Comparison of ENCODE assay signal across 14 cellular contexts in genomic region chr5:151084363-151084762, GRCh38. TPM values are rescaled to one million over a fixed set of nuclear protein-coding genes. Genes with fewer than 3 reads are reported as not detected.
DNase-seq lines count a peak whose midpoint lies in the region; ATAC-seq and TF ChIP-seq lines count a peak whose summit lies in the region.
"Had no signal": no experiment of that assay in that cellular context is flagged by ENCODE, and none has a peak within 500 bp of the region (broad histone marks: within the 10 kb centered on the region; RNA-seq: fewer than 3 reads in every experiment).

No MANE protein-coding gene starts in this region.

- in situ Hi-C loops in brain microvascular endothelial cell (cut with HindIII; ENCODE audit: low pct_ligation_motif_present, low sequenced_read_pairs): no loop called here

- H3K27me3 Mint-ChIP-seq in activated naive CD4-positive, alpha-beta T cell treated with anti-CD3 and anti-CD28 coated beads for 36 hours (ENCODE audit: low read depth): no peaks in the 10 kb centered on the region
- H3K27me3 Mint-ChIP-seq in activated naive CD8-positive, alpha-beta T cell treated with anti-CD3 and anti-CD28 coated beads for 36 hours: no peaks in the 10 kb centered on the region
- H3K27me3 Mint-ChIP-seq: activated naive CD4-positive, alpha-beta T cell treated with anti-CD3 and anti-CD28 coated beads, Interleukin-2, amount 50 U/mL, for 24 hours had no signal

- DNase-seq in activated naive CD4-positive, alpha-beta T cell treated with anti-CD3 and anti-CD28 coated beads for 36 hours: no peak
- no peak for DNase-seq in activated naive CD4-positive, alpha-beta T cell (lab: John Stamatoyannopoulos, UW)
- DNase-seq in activated naive CD8-positive, alpha-beta T cell treated with anti-CD3 and anti-CD28 coated beads for 36 hours: no peak
- DNase-seq in kidney tubule cell (ENCODE audit: low spot score) (peak; percentile 43), upper lobe of right lung (no peak), SW480 (ENCODE audit: low spot score) (no peak), brain microvascular endothelial cell (no peak)
- DNase-seq: foreskin melanocyte, NCI-H524 treated with DMSO at 0.1 percent for 48 hours, small intestine had no signal

- H3K27ac ChIP-seq in upper lobe of right lung: peak overlapping the region; percentile 65
- no peak overlapping the region for H3K27ac ChIP-seq in brain microvascular endothelial cell

- H3K27ac Mint-ChIP-seq in activated naive CD4-positive, alpha-beta T cell treated with anti-CD3 and anti-CD28 coated beads for 36 hours: no peak overlapping the region
- H3K27ac Mint-ChIP-seq in activated naive CD8-positive, alpha-beta T cell treated with anti-CD3 and anti-CD28 coated beads for 36 hours: peak overlapping the region; percentile 54
- H3K27ac Mint-ChIP-seq: WTC11 had no signal

- no peaks in the 10 kb centered on the region for H3K9me3 ChIP-seq in upper lobe of right lung

- peak overlapping the region; percentile 72 for H3K4me3 Mint-ChIP-seq in activated naive CD4-positive, alpha-beta T cell treated with anti-CD3 and anti-CD28 coated beads for 36 hours
- no peak overlapping the region for H3K4me3 Mint-ChIP-seq in activated naive CD8-positive, alpha-beta T cell treated with anti-CD3 and anti-CD28 coated beads for 36 hours
- H3K4me3 Mint-ChIP-seq: WTC11 had no signal

- H3K36me3 ChIP-seq in upper lobe of right lung: no peaks in the 10 kb centered on the region
- H3K36me3 ChIP-seq in brain microvascular endothelial cell (replicated peaks): no peaks in the 10 kb centered on the region

- peaks cover 10% of the 10 kb centered on the region for H3K36me3 Mint-ChIP-seq in activated naive CD4-positive, alpha-beta T cell treated with anti-CD3 and anti-CD28 coated beads for 36 hours (ENCODE audit: low read depth)
- peaks cover 17% of the 10 kb centered on the region for H3K36me3 Mint-ChIP-seq in activated naive CD8-positive, alpha-beta T cell treated with anti-CD3 and anti-CD28 coated beads for 36 hours
- H3K36me3 Mint-ChIP-seq: activated naive CD4-positive, alpha-beta T cell treated with anti-CD3 and anti-CD28 coated beads, Interleukin-2, amount 50 U/mL, for 24 hours; WTC11 had no signal

- intact Hi-C loops in activated naive CD4-positive, alpha-beta T cell treated with anti-CD3 and anti-CD28 coated beads for 36 hours (cut with micrococcal nuclease): loop anchor here (5.0 kb wide), 4 partner anchors 673 to 1727 kb away; partner anchors contain the start of genes ATOX1, G3BP1, HMGXB3 and PCYOX1L
- intact Hi-C loops in upper lobe of right lung (cut with DNase I): no loop called here

- H3K27me3 ChIP-seq in upper lobe of right lung (no peaks in the 10 kb centered on the region), brain microvascular endothelial cell (replicated peaks) (no peaks in the 10 kb centered on the region)

- H3K9me3 Mint-ChIP-seq in activated naive CD4-positive, alpha-beta T cell treated with anti-CD3 and anti-CD28 coated beads for 36 hours: no peaks in the 10 kb centered on the region
- H3K9me3 Mint-ChIP-seq in activated naive CD8-positive, alpha-beta T cell treated with anti-CD3 and anti-CD28 coated beads for 36 hours: no peaks in the 10 kb centered on the region
- H3K9me3 Mint-ChIP-seq: activated naive CD4-positive, alpha-beta T cell treated with anti-CD3 and anti-CD28 coated beads, Interleukin-2, amount 50 U/mL, for 24 hours; WTC11 had no signal

- no peak overlapping the region for H3K4me3 ChIP-seq in upper lobe of right lung
- no peak overlapping the region for H3K4me3 ChIP-seq in brain microvascular endothelial cell (ENCODE audit: low read depth, low read length)

- H3K4me1 ChIP-seq in upper lobe of right lung: peaks cover 63% of the 10 kb centered on the region

- CTCF ChIA-PET in activated naive CD4-positive, alpha-beta T cell treated with anti-CD3 and anti-CD28 coated beads for 36 hours (lab: Charles Lee): interaction anchor here (0.6 to 4.0 kb wide), 7 partner anchors 9 to 501 kb away, joined by 3 to 39 read pairs (median 3); no protein-coding TSS in a partner anchor

- H3K4me1 Mint-ChIP-seq in activated naive CD4-positive, alpha-beta T cell treated with anti-CD3 and anti-CD28 coated beads for 36 hours (ENCODE audit: low read depth): peaks cover 54% of the 10 kb centered on the region
- H3K4me1 Mint-ChIP-seq in activated naive CD8-positive, alpha-beta T cell treated with anti-CD3 and anti-CD28 coated beads for 36 hours: peaks cover 57% of the 10 kb centered on the region

- TF ChIP-seq CTCF in upper lobe of right lung (IDR thresholded peaks at IDR 0.05): no peak
- no peak for TF ChIP-seq CTCF in brain microvascular endothelial cell (IDR thresholded peaks at IDR 0.05; ENCODE audit: low read depth, low read length, missing control alignments)

- ATAC-seq in upper lobe of right lung (no peak), GM21360 (IDR thresholded peaks at IDR 0.05; ENCODE audit: unreplicated experiment) (no peak)
- ATAC-seq: Right ventricle myocardium inferior, WTC11 had no signal

RNA-seq across cellular contexts. Expression of gene TNIP1, which starts 3.5 kb away (rescaled TPM):
- 100 to 1,000 TPM; 238 to 263 TPM for total RNA-seq in activated naive CD4-positive, alpha-beta T cell treated with anti-CD3 and anti-CD28 coated beads for 36 hours
- 100 to 1,000 TPM; 185 to 189 TPM for total RNA-seq in activated naive CD8-positive, alpha-beta T cell treated with anti-CD3 and anti-CD28 coated beads for 36 hours
- 120 TPM for total RNA-seq in upper lobe of right lung
